ENCODE assay signal across 10 cellular contexts in genomic region chr12:51980809-51981127, GRCh38. TPM values are rescaled to one million over a fixed set of nuclear protein-coding genes. Genes with fewer than 3 reads are reported as not detected.
A peak's percentile ranks its signal among the peaks of the same experiment; 100 is the strongest.
DNase-seq lines count a peak whose midpoint lies in the region; ATAC-seq and TF ChIP-seq lines count a peak whose summit lies in the region.
"Had no signal": no experiment of that assay in that cellular context is flagged by ENCODE, and none has a peak within 500 bp of the region (broad histone marks: within the 10 kb centered on the region; RNA-seq: fewer than 3 reads in every experiment).

No MANE protein-coding gene starts in this region.

- no peak overlapping the region for H3K4me3 Mint-ChIP-seq in activated CD4-positive, alpha-beta memory T cell treated with anti-CD3 and anti-CD28 coated beads for 36 hours
- no peak overlapping the region for H3K4me3 Mint-ChIP-seq in activated CD4-positive, alpha-beta memory T cell treated with anti-CD3 and anti-CD28 coated beads, Interleukin-2, amount 10 ng/mL, durations not matched to agents 7 days and 5 days
- H3K4me3 Mint-ChIP-seq in CD4-positive, CD25-positive, alpha-beta regulatory T cell: no peak overlapping the region
- no peak overlapping the region for H3K4me3 Mint-ChIP-seq in progenitor cell of endocrine pancreas (ENCODE audit: low read depth)
- H3K4me3 Mint-ChIP-seq: H9 had no signal

- DNase-seq in activated CD4-positive, alpha-beta memory T cell treated with anti-CD3 and anti-CD28 coated beads for 36 hours: no peak
- no peak for DNase-seq in activated CD4-positive, alpha-beta memory T cell treated with anti-CD3 and anti-CD28 coated beads, Interleukin-2, amount 10 ng/mL, durations not matched to agents 7 days and 5 days
- no peak for DNase-seq in CD4-positive, CD25-positive, alpha-beta regulatory T cell
- DNase-seq in progenitor cell of endocrine pancreas (ENCODE audit: low spot score, unreplicated experiment): no peak
- no peak for DNase-seq in C1 segment of cervical spinal cord (lab: John Stamatoyannopoulos, UW)
- DNase-seq in AG08396 (ENCODE audit: low spot score): no peak

- no peak overlapping the region for H3K27ac ChIP-seq in CD4-positive, CD25-positive, alpha-beta regulatory T cell (ENCODE audit: insufficient read depth, low read length, poor library complexity, severe bottlenecking)
- H3K27ac ChIP-seq in VCaP: peak overlapping the region; percentile 15
- H3K27ac ChIP-seq: SJSA1 had no signal

- H3K4me3 ChIP-seq in CD4-positive, CD25-positive, alpha-beta regulatory T cell (ENCODE audit: low read depth, low read length): peak overlapping the region; percentile 52
- H3K4me3 ChIP-seq: SJSA1 had no signal

- H3K9me3 Mint-ChIP-seq in activated CD4-positive, alpha-beta memory T cell treated with anti-CD3 and anti-CD28 coated beads for 36 hours: no peaks in the 10 kb centered on the region
- no peaks in the 10 kb centered on the region for H3K9me3 Mint-ChIP-seq in activated CD4-positive, alpha-beta memory T cell treated with anti-CD3 and anti-CD28 coated beads, Interleukin-2, amount 10 ng/mL, durations not matched to agents 7 days and 5 days
- no peaks in the 10 kb centered on the region for H3K9me3 Mint-ChIP-seq in CD4-positive, CD25-positive, alpha-beta regulatory T cell
- no peaks in the 10 kb centered on the region for H3K9me3 Mint-ChIP-seq in progenitor cell of endocrine pancreas (ENCODE audit: low read depth)
- H3K9me3 Mint-ChIP-seq: H9 had no signal

- no peak for ATAC-seq in CD4-positive, CD25-positive, alpha-beta regulatory T cell (ENCODE audit: low read depth in 2 of 2)
- ATAC-seq in GM18909 (IDR thresholded peaks at IDR 0.05; ENCODE audit: poor library complexity, unreplicated experiment): no peak

- H3K27me3 Mint-ChIP-seq in activated CD4-positive, alpha-beta memory T cell treated with anti-CD3 and anti-CD28 coated beads for 36 hours: no peaks in the 10 kb centered on the region
- H3K27me3 Mint-ChIP-seq in activated CD4-positive, alpha-beta memory T cell treated with anti-CD3 and anti-CD28 coated beads, Interleukin-2, amount 10 ng/mL, durations not matched to agents 7 days and 5 days: no peaks in the 10 kb centered on the region
- H3K27me3 Mint-ChIP-seq in CD4-positive, CD25-positive, alpha-beta regulatory T cell: no peaks in the 10 kb centered on the region
- H3K27me3 Mint-ChIP-seq in progenitor cell of endocrine pancreas: no peaks in the 10 kb centered on the region

- H3K27ac Mint-ChIP-seq in activated CD4-positive, alpha-beta memory T cell treated with anti-CD3 and anti-CD28 coated beads for 36 hours: peak overlapping the region; percentile 57
- no peak overlapping the region for H3K27ac Mint-ChIP-seq in activated CD4-positive, alpha-beta memory T cell treated with anti-CD3 and anti-CD28 coated beads, Interleukin-2, amount 10 ng/mL, durations not matched to agents 7 days and 5 days
- H3K27ac Mint-ChIP-seq in CD4-positive, CD25-positive, alpha-beta regulatory T cell: peak overlapping the region in 2 of 3 donors; percentile 20 to 65
- H3K27ac Mint-ChIP-seq in progenitor cell of endocrine pancreas: peak overlapping the region; percentile 43
- H3K27ac Mint-ChIP-seq: H9 had no signal

- POLR2A ChIA-PET in activated CD4-positive, alpha-beta memory T cell treated with anti-CD3 and anti-CD28 coated beads for 36 hours (lab: Charles Lee): interaction anchor here (1.0 kb wide), 1 partner anchor 10 kb away, joined by 3 read pairs; no protein-coding TSS in a partner anchor
- POLR2A ChIA-PET in activated CD4-positive, alpha-beta memory T cell treated with anti-CD3 and anti-CD28 coated beads, Interleukin-2, amount 10 ng/mL, durations not matched to agents 7 days and 5 days (lab: Charles Lee): no interaction called here

- intact Hi-C loops in activated CD4-positive, alpha-beta memory T cell treated with anti-CD3 and anti-CD28 coated beads for 36 hours (cut with micrococcal nuclease): loop anchor here (1.0 kb wide), 1 partner anchor 54 kb away; no protein-coding TSS in a partner anchor

- peaks cover 29% of the 10 kb centered on the region for H3K4me1 Mint-ChIP-seq in activated CD4-positive, alpha-beta memory T cell treated with anti-CD3 and anti-CD28 coated beads for 36 hours (ENCODE audit: low read depth)
- H3K4me1 Mint-ChIP-seq in activated CD4-positive, alpha-beta memory T cell treated with anti-CD3 and anti-CD28 coated beads, Interleukin-2, amount 10 ng/mL, durations not matched to agents 7 days and 5 days: peaks cover 24% of the 10 kb centered on the region
- peaks cover 8 to 14% (median 10%) of the 10 kb centered on the region in 4 donors for H3K4me1 Mint-ChIP-seq in CD4-positive, CD25-positive, alpha-beta regulatory T cell
- peaks cover 40% of the 10 kb centered on the region for H3K4me1 Mint-ChIP-seq in progenitor cell of endocrine pancreas (ENCODE audit: low read depth)

- peaks cover 15% of the 10 kb centered on the region for H3K36me3 ChIP-seq in CD4-positive, CD25-positive, alpha-beta regulatory T cell (ENCODE audit: control insufficient read depth, insufficient read depth, low read length)

- no peaks in the 10 kb centered on the region for H3K9me3 ChIP-seq in CD4-positive, CD25-positive, alpha-beta regulatory T cell (ENCODE audit: control insufficient read depth in 2 of 2, low read length in 2 of 2)
- H3K9me3 ChIP-seq: SJSA1 had no signal

- H3K36me3 Mint-ChIP-seq in activated CD4-positive, alpha-beta memory T cell treated with anti-CD3 and anti-CD28 coated beads for 36 hours: peaks cover 37% of the 10 kb centered on the region
- peaks cover 12% of the 10 kb centered on the region for H3K36me3 Mint-ChIP-seq in activated CD4-positive, alpha-beta memory T cell treated with anti-CD3 and anti-CD28 coated beads, Interleukin-2, amount 10 ng/mL, durations not matched to agents 7 days and 5 days (ENCODE audit: low read depth)
- peaks cover 37% of the 10 kb centered on the region for H3K36me3 Mint-ChIP-seq in CD4-positive, CD25-positive, alpha-beta regulatory T cell
- H3K36me3 Mint-ChIP-seq in progenitor cell of endocrine pancreas (ENCODE audit: insufficient read depth): peaks cover 33% of the 10 kb centered on the region

- CTCF ChIA-PET in activated CD4-positive, alpha-beta memory T cell treated with anti-CD3 and anti-CD28 coated beads for 36 hours (lab: Charles Lee): interaction anchor here (0.6 to 2.2 kb wide), 23 partner anchors 10 to 885 kb away, joined by 3 to 32 read pairs (median 4); partner anchors contain the start of genes ACVRL1 and ANKRD33
- CTCF ChIA-PET in activated CD4-positive, alpha-beta memory T cell treated with anti-CD3 and anti-CD28 coated beads, Interleukin-2, amount 10 ng/mL, durations not matched to agents 7 days and 5 days (lab: Charles Lee): interaction anchor here (0.7 to 2.2 kb wide), 22 partner anchors 8 to 167 kb away, joined by 3 to 19 read pairs (median 4); partner anchors contain the start of genes ACVR1B and NR4A1

- H3K27me3 ChIP-seq in CD4-positive, CD25-positive, alpha-beta regulatory T cell (ENCODE audit: control insufficient read depth, insufficient read depth, low read length): no peaks in the 10 kb centered on the region
- H3K27me3 ChIP-seq: SJSA1 had no signal

- TF ChIP-seq CTCF in VCaP (conservative IDR thresholded peaks at IDR 0.05) (no peak), progenitor cell of endocrine pancreas (IDR thresholded peaks at IDR 0.05; ENCODE audit: unreplicated experiment) (no peak)

- peaks cover 4% of the 10 kb centered on the region for H3K4me1 ChIP-seq in CD4-positive, CD25-positive, alpha-beta regulatory T cell (ENCODE audit: control insufficient read depth, insufficient read depth, low read length, poor library complexity, severe bottlenecking)
- H3K4me1 ChIP-seq: SJSA1 had no signal

RNA-seq across cellular contexts. Expression of gene TAMALIN, which starts 26.0 kb away (rescaled TPM):
- 10 to 100 TPM; 15.1 to 18.7 TPM for total RNA-seq in activated CD4-positive, alpha-beta memory T cell treated with anti-CD3 and anti-CD28 coated beads for 36 hours
- total RNA-seq in activated CD4-positive, alpha-beta memory T cell treated with anti-CD3 and anti-CD28 coated beads, Interleukin-2, amount 10 ng/mL, durations not matched to agents 7 days and 5 days: 1 to 10 TPM; 5.8 to 7.4 TPM
- total RNA-seq in CD4-positive, CD25-positive, alpha-beta regulatory T cell: 253 TPM
- polyA plus RNA-seq in CD4-positive, CD25-positive, alpha-beta regulatory T cell: 1 to 10 TPM in 2 of 4 donors, under 1 TPM in 2; 0.37 to 4.3 (median 0.91) TPM
- 12.5 and 15.5 TPM in 2 replicates for total RNA-seq in progenitor cell of endocrine pancreas

RNA-seq across cellular contexts. Expression of gene ACVR1B, which starts 29.3 kb away (rescaled TPM):
- total RNA-seq in activated CD4-positive, alpha-beta memory T cell treated with anti-CD3 and anti-CD28 coated beads for 36 hours: 1 to 10 TPM; 8.0 to 8.3 TPM
- total RNA-seq in activated CD4-positive, alpha-beta memory T cell treated with anti-CD3 and anti-CD28 coated beads, Interleukin-2, amount 10 ng/mL, durations not matched to agents 7 days and 5 days: 1 to 10 TPM; 4.5 to 5.2 TPM
- 6.5 TPM for total RNA-seq in CD4-positive, CD25-positive, alpha-beta regulatory T cell
- 1 to 10 TPM in 3 of 4 donors, under 1 TPM in 1; 0.47 to 2.3 (median 1.2) TPM for polyA plus RNA-seq in CD4-positive, CD25-positive, alpha-beta regulatory T cell
- total RNA-seq in progenitor cell of endocrine pancreas: 65.1 and 65.7 TPM in 2 replicates

Comparison
In these comparisons a context has a peak if more than half of its experiments do, and no peak if none do; other contexts are left out.
1. RNA of gene TAMALIN, which starts 26.0 kb away (total RNA-seq): 253 TPM in CD4-positive, CD25-positive, alpha-beta regulatory T cell (single experiment); 15.1 to 18.7 TPM in activated CD4-positive, alpha-beta memory T cell treated with anti-CD3 and anti-CD28 coated beads for 36 hours, 12.5 to 15.5 TPM in progenitor cell of endocrine pancreas and 5.8 to 7.4 TPM in activated CD4-positive, alpha-beta memory T cell treated with anti-CD3 and anti-CD28 coated beads, Interleukin-2, amount 10 ng/mL, durations not matched to agents 7 days and 5 days; every median in the first group is over 10 times any median in the second.